In the genomic region with DNA sequence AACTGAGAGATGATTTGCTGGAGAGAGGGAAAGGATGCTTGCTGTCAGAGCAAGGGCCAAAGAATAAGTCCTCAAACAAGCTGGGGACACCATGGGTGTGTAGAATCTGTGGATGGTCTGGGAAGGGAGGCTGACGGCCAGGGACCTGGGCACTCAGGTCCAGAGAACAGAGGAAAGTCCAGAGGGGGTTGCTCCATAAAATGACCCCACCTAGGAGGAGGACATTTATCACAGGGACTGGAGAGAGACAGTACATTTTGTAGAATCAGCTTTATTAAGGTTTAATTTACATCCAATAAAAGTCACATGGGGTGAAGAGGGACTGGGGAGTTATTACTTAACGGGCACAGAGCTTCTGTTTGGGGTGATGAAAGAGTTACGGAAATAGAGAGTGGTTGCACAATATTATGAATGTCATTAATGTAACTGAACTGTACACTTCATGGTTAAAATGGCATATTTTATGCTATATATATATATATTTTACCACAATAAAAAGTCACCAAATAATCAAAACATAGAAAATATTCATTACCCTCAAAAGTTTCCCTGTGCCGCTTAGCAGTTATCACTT, we compare ENCODE assay signal across 16 cellular contexts.
"Had no signal": no experiment of that assay in that cellular context is flagged by ENCODE, and none has a peak within 500 bp of the region (broad histone marks: within the 10 kb centered on the region; RNA-seq: fewer than 3 reads in every experiment).

No MANE protein-coding gene starts in this region.

- H3K36me3 Mint-ChIP-seq: activated naive CD8-positive, alpha-beta T cell treated with anti-CD3 and anti-CD28 coated beads, Interleukin-2, amount 10 ng/mL, durations not matched to agents 7 days and 5 days; mesothelial cell of epicardium; stimulated activated memory B cell treated with anti-CD40 and anti-IgM and Interleukin-4, amounts not matched to agents 10 μg/mL and 1 μg/mL and 100 μg/mL, for 72 hours had no signal

- H3K4me3 Mint-ChIP-seq: activated CD4-positive, alpha-beta memory T cell treated with anti-CD3 and anti-CD28 coated beads, Interleukin-2, amount 10 ng/mL, durations not matched to agents 7 days and 5 days; activated CD4-positive, alpha-beta T cell treated with anti-CD3 and anti-CD28 coated beads for 36 hours; activated naive CD8-positive, alpha-beta T cell treated with anti-CD3 and anti-CD28 coated beads, Interleukin-2, amount 10 ng/mL, durations not matched to agents 7 days and 5 days; activated T-cell treated with anti-CD3 and anti-CD28 coated beads, Interleukin-2, amount 50 U/mL, for 72 hours; central memory CD8-positive, alpha-beta T cell; mesothelial cell of epicardium; nephron progenitor cell; stimulated activated memory B cell treated with anti-CD40 and anti-IgM and Interleukin-4, amounts not matched to agents 10 μg/mL and 1 μg/mL and 100 μg/mL, for 72 hours had no signal

- H3K27me3 ChIP-seq: brain microvascular endothelial cell had no signal

- DNase-seq: activated CD4-positive, alpha-beta memory T cell treated with anti-CD3 and anti-CD28 coated beads, Interleukin-2, amount 10 ng/mL, durations not matched to agents 7 days and 5 days; activated CD4-positive, alpha-beta T cell treated with anti-CD3 and anti-CD28 coated beads for 36 hours; activated naive CD8-positive, alpha-beta T cell treated with anti-CD3 and anti-CD28 coated beads, Interleukin-2, amount 10 ng/mL, durations not matched to agents 7 days and 5 days; activated T-cell treated with anti-CD3 and anti-CD28 coated beads, Interleukin-2, amount 50 U/mL, for 72 hours; anterior cingulate cortex; brain microvascular endothelial cell; effector CD8-positive, alpha-beta T cell; foreskin fibroblast; lower lobe of right lung; nephron progenitor cell; occipital lobe; stimulated activated CD4-positive, alpha-beta T cell treated with anti-CD3 and anti-CD28 coated beads, Interleukin-2, amount 100 ng/mL, for 48 hours had no signal

- H3K27ac ChIP-seq: brain microvascular endothelial cell, coronary artery, lower lobe of right lung had no signal

- H3K4me1 Mint-ChIP-seq: activated CD4-positive, alpha-beta memory T cell treated with anti-CD3 and anti-CD28 coated beads, Interleukin-2, amount 10 ng/mL, durations not matched to agents 7 days and 5 days; activated CD4-positive, alpha-beta T cell treated with anti-CD3 and anti-CD28 coated beads for 36 hours; activated naive CD8-positive, alpha-beta T cell treated with anti-CD3 and anti-CD28 coated beads, Interleukin-2, amount 10 ng/mL, durations not matched to agents 7 days and 5 days; central memory CD8-positive, alpha-beta T cell; mesothelial cell of epicardium; stimulated activated memory B cell treated with anti-CD40 and anti-IgM and Interleukin-4, amounts not matched to agents 10 μg/mL and 1 μg/mL and 100 μg/mL, for 72 hours had no signal

- H3K4me3 ChIP-seq: coronary artery, lower lobe of right lung had no signal

- ATAC-seq: activated CD4-positive, alpha-beta T cell treated with anti-CD3 and anti-CD28 coated beads for 36 hours; activated T-cell treated with anti-CD3 and anti-CD28 coated beads, Interleukin-2, amount 50 U/mL, for 72 hours; lower lobe of right lung; stimulated activated memory B cell treated with anti-CD40 and anti-IgM and Interleukin-4, amounts not matched to agents 10 μg/mL and 1 μg/mL and 100 μg/mL, for 72 hours had no signal

- H3K9me3 Mint-ChIP-seq: activated CD4-positive, alpha-beta memory T cell treated with anti-CD3 and anti-CD28 coated beads, Interleukin-2, amount 10 ng/mL, durations not matched to agents 7 days and 5 days; activated naive CD8-positive, alpha-beta T cell treated with anti-CD3 and anti-CD28 coated beads, Interleukin-2, amount 10 ng/mL, durations not matched to agents 7 days and 5 days; activated T-cell treated with anti-CD3 and anti-CD28 coated beads, Interleukin-2, amount 50 U/mL, for 72 hours; central memory CD8-positive, alpha-beta T cell; nephron progenitor cell; stimulated activated memory B cell treated with anti-CD40 and anti-IgM and Interleukin-4, amounts not matched to agents 10 μg/mL and 1 μg/mL and 100 μg/mL, for 72 hours had no signal

- H3K36me3 ChIP-seq: brain microvascular endothelial cell, lower lobe of right lung had no signal

- H3K27me3 Mint-ChIP-seq: activated CD4-positive, alpha-beta T cell treated with anti-CD3 and anti-CD28 coated beads for 36 hours had no signal

- H3K4me1 ChIP-seq: lower lobe of right lung had no signal

- H3K27ac Mint-ChIP-seq: activated CD4-positive, alpha-beta memory T cell treated with anti-CD3 and anti-CD28 coated beads, Interleukin-2, amount 10 ng/mL, durations not matched to agents 7 days and 5 days; activated CD4-positive, alpha-beta T cell treated with anti-CD3 and anti-CD28 coated beads for 36 hours; activated naive CD8-positive, alpha-beta T cell treated with anti-CD3 and anti-CD28 coated beads, Interleukin-2, amount 10 ng/mL, durations not matched to agents 7 days and 5 days; activated T-cell treated with anti-CD3 and anti-CD28 coated beads, Interleukin-2, amount 50 U/mL, for 72 hours; mesothelial cell of epicardium; nephron progenitor cell; stimulated activated memory B cell treated with anti-CD40 and anti-IgM and Interleukin-4, amounts not matched to agents 10 μg/mL and 1 μg/mL and 100 μg/mL, for 72 hours had no signal

- H3K9me3 ChIP-seq: lower lobe of right lung had no signal
